In the genomic region with DNA sequence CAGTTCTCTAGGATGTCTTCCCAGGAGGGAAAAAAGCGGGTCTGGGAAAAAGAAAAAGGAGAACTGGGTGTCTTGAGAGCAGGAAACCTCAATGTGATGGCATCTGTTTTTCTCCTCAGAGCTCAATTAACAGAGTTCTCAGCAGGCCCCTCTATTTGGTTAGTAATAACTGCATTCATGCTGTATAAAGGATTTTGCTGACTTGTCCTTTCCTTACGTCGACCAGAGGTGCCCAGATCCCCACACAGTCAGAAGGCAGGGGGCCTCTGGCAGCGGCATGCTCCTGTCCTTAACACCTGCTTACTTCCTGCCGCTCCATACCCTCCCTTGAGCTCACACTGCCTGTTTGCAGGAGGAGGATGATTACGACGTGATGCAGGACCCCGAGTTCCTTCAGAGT, we compare ENCODE assay signal across 1 cellular context.
TF ChIP-seq lines count a peak whose summit lies in the region.

No MANE protein-coding gene starts in this region.

TF ChIP-seq in K562, 482 proteins besides CTCF, POLR2A, EP300 and RAD21:
- TF ChIP-seq CCAR2 (IDR thresholded peaks at IDR 0.05; ENCODE audit: low read depth, low read length) (no peak), KLF1 (tag; IDR thresholded peaks at IDR 0.05) (no peak), MAFG (tag; conservative IDR thresholded peaks at IDR 0.05) (peak; percentile 30; the same call in 1 of the 2 replicates), ILK (tag; IDR thresholded peaks at IDR 0.05; ENCODE audit: borderline replicate concordance, low read depth) (no peak), CHCHD3 (CRISPR knock-in tag; IDR thresholded peaks at IDR 0.05) (no peak), ELF2 (CRISPR knock-in tag; IDR thresholded peaks at IDR 0.05) (no peak), TAF7 (tag; IDR thresholded peaks at IDR 0.05) (no peak), COPS2 (conservative IDR thresholded peaks at IDR 0.05) (no peak), C11orf30 (IDR thresholded peaks at IDR 0.05; ENCODE audit: low read depth) (peak; percentile 27; the same call in 1 of the 2 replicates), PRPF4 (IDR thresholded peaks at IDR 0.05; ENCODE audit: insufficient read depth, low read depth, low read length, poor library complexity, severe bottlenecking) (no peak), MCM5 (IDR thresholded peaks at IDR 0.05; ENCODE audit: low read depth) (no peak), ZNF316 (IDR thresholded peaks at IDR 0.05) (peak; percentile 55), MAFK (IDR thresholded peaks at IDR 0.05; ENCODE audit: low read length) (no peak), ZNF830 (CRISPR knock-in tag; IDR thresholded peaks at IDR 0.05) (no peak), ZNF121 (CRISPR knock-in tag; conservative IDR thresholded peaks at IDR 0.05) (no peak), MAFF (IDR thresholded peaks at IDR 0.05; ENCODE audit: low read length) (0 out of 2 replicates have a peak, but pooled peaks have one; percentile 18), HNRNPLL (IDR thresholded peaks at IDR 0.05; ENCODE audit: low read depth, low read length, poor library complexity, severe bottlenecking) (no peak), HOXB6 (CRISPR knock-in tag; IDR thresholded peaks at IDR 0.05; ENCODE audit: borderline replicate concordance) (no peak), MYBL2 (IDR thresholded peaks at IDR 0.05; ENCODE audit: low read depth) (no peak), MYBL2 (CRISPR knock-in tag; IDR thresholded peaks at IDR 0.05; ENCODE audit: borderline replicate concordance) (no peak), HDGF (IDR thresholded peaks at IDR 0.05) (no peak), MEF2A (IDR thresholded peaks at IDR 0.05; ENCODE audit: control insufficient read depth, low read depth, low read length) (no peak), ATF7 (IDR thresholded peaks at IDR 0.05) (no peak), NR2C2 (CRISPR knock-in tag; IDR thresholded peaks at IDR 0.05) (no peak), NR2C2 (tag; IDR thresholded peaks at IDR 0.05) (no peak), WHSC1 (IDR thresholded peaks at IDR 0.05; ENCODE audit: low read length) (no peak), TEAD1 (CRISPR knock-in tag; IDR thresholded peaks at IDR 0.05) (no peak)
- TF ChIP-seq, protein P1, sequence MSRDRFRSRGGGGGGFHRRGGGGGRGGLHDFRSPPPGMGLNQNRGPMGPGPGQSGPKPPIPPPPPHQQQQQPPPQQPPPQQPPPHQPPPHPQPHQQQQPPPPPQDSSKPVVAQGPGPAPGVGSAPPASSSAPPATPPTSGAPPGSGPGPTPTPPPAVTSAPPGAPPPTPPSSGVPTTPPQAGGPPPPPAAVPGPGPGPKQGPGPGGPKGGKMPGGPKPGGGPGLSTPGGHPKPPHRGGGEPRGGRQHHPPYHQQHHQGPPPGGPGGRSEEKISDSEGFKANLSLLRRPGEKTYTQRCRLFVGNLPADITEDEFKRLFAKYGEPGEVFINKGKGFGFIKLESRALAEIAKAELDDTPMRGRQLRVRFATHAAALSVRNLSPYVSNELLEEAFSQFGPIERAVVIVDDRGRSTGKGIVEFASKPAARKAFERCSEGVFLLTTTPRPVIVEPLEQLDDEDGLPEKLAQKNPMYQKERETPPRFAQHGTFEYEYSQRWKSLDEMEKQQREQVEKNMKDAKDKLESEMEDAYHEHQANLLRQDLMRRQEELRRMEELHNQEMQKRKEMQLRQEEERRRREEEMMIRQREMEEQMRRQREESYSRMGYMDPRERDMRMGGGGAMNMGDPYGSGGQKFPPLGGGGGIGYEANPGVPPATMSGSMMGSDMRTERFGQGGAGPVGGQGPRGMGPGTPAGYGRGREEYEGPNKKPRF (IDR thresholded peaks at IDR 0.05; ENCODE audit: low read depth, low read length), result no peak
- TF ChIP-seq, protein P2, sequence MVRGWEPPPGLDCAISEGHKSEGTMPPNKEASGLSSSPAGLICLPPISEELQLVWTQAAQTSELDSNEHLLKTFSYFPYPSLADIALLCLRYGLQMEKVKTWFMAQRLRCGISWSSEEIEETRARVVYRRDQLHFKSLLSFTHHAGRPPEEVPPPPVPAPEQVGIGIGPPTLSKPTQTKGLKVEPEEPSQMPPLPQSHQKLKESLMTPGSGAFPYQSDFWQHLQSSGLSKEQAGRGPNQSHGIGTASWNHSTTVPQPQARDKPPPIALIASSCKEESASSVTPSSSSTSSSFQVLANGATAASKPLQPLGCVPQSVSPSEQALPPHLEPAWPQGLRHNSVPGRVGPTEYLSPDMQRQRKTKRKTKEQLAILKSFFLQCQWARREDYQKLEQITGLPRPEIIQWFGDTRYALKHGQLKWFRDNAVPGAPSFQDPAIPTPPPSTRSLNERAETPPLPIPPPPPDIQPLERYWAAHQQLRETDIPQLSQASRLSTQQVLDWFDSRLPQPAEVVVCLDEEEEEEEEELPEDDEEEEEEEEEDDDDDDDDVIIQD (CRISPR knock-in tag; IDR thresholded peaks at IDR 0.05), result no peak
- TF ChIP-seq, protein P3, sequence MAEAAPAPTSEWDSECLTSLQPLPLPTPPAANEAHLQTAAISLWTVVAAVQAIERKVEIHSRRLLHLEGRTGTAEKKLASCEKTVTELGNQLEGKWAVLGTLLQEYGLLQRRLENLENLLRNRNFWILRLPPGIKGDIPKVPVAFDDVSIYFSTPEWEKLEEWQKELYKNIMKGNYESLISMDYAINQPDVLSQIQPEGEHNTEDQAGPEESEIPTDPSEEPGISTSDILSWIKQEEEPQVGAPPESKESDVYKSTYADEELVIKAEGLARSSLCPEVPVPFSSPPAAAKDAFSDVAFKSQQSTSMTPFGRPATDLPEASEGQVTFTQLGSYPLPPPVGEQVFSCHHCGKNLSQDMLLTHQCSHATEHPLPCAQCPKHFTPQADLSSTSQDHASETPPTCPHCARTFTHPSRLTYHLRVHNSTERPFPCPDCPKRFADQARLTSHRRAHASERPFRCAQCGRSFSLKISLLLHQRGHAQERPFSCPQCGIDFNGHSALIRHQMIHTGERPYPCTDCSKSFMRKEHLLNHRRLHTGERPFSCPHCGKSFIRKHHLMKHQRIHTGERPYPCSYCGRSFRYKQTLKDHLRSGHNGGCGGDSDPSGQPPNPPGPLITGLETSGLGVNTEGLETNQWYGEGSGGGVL (CRISPR knock-in tag; IDR thresholded peaks at IDR 0.05), result no peak
- TF ChIP-seq, protein P4, sequence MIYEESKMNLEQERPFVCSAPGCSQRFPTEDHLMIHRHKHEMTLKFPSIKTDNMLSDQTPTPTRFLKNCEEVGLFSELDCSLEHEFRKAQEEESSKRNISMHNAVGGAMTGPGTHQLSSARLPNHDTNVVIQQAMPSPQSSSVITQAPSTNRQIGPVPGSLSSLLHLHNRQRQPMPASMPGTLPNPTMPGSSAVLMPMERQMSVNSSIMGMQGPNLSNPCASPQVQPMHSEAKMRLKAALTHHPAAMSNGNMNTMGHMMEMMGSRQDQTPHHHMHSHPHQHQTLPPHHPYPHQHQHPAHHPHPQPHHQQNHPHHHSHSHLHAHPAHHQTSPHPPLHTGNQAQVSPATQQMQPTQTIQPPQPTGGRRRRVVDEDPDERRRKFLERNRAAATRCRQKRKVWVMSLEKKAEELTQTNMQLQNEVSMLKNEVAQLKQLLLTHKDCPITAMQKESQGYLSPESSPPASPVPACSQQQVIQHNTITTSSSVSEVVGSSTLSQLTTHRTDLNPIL (CRISPR knock-in tag; IDR thresholded peaks at IDR 0.05), result no peak
- TF ChIP-seq, protein P5, sequence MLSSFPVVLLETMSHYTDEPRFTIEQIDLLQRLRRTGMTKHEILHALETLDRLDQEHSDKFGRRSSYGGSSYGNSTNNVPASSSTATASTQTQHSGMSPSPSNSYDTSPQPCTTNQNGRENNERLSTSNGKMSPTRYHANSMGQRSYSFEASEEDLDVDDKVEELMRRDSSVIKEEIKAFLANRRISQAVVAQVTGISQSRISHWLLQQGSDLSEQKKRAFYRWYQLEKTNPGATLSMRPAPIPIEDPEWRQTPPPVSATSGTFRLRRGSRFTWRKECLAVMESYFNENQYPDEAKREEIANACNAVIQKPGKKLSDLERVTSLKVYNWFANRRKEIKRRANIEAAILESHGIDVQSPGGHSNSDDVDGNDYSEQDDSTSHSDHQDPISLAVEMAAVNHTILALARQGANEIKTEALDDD (IDR thresholded peaks at IDR 0.05), result no peak
- TF ChIP-seq, protein P6, sequence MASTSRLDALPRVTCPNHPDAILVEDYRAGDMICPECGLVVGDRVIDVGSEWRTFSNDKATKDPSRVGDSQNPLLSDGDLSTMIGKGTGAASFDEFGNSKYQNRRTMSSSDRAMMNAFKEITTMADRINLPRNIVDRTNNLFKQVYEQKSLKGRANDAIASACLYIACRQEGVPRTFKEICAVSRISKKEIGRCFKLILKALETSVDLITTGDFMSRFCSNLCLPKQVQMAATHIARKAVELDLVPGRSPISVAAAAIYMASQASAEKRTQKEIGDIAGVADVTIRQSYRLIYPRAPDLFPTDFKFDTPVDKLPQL (IDR thresholded peaks at IDR 0.05; ENCODE audit: extremely low read depth, insufficient read length), result no peak
